Comparison of ENCODE assay signal across 7 cellular contexts in genomic region chr2:113876503-113877387, GRCh38. TPM values are rescaled to one million over a fixed set of nuclear protein-coding genes. Genes with fewer than 3 reads are reported as not detected.
DNase-seq lines count a peak whose midpoint lies in the region; ATAC-seq and TF ChIP-seq lines count a peak whose summit lies in the region.

No MANE protein-coding gene starts in this region.

- TF ChIP-seq CTCF in fibroblast of pulmonary artery (IDR thresholded peaks at IDR 0.05; ENCODE audit: low read length, missing control alignments) (no peak), gastroesophageal sphincter (IDR thresholded peaks at IDR 0.05) (no peak)

- no peak for TF ChIP-seq POLR2A in gastroesophageal sphincter (IDR thresholded peaks at IDR 0.05)

- WGBS in gastroesophageal sphincter (ENCODE audit: low coverage in 1 of 2), 2 donors, result 75 to 82% methylated on average over 13 to 15 of the region's 19 CpGs

- H3K4me1 ChIP-seq in gastroesophageal sphincter, result peaks cover 0 to 9% (median 0%) of the 10 kb centered on the region in 3 donors

- no peaks in the 10 kb centered on the region for H3K27me3 ChIP-seq in gastroesophageal sphincter

- peak; percentile 76 for DNase-seq in NCI-H2107 treated with DMSO at 0.1 percent for 48 hours (lab: John Stamatoyannopoulos, UW; ENCODE audit: unreplicated experiment)
- peak; percentile 68 to 74 for DNase-seq in activated CD4-positive, alpha-beta T cell treated with anti-CD3 and anti-CD28 coated beads, Interleukin-2, amount 50 U/mL, for 48 hours
- peak; percentile 19 for DNase-seq in fibroblast of pulmonary artery (ENCODE audit: low read depth)
- DNase-seq in stimulated activated CD8-positive, alpha-beta memory T cell treated with anti-CD3 and anti-CD28 coated beads, Interleukin-12 subunit alpha, Interleukin-12 subunit beta, amount 100 ng/mL, for 1 hour (ENCODE audit: low read depth), result peak; percentile 32
- DNase-seq in medulla oblongata (ENCODE audit: extremely low spot score), result no peak

- no peak overlapping the region for H3K27ac ChIP-seq in gastroesophageal sphincter

- ATAC-seq in gastroesophageal sphincter (no peak), GM21529 (IDR thresholded peaks at IDR 0.05; ENCODE audit: unreplicated experiment) (no peak)

- H3K4me3 ChIP-seq in fibroblast of pulmonary artery (replicated peaks; ENCODE audit: low read depth, low read length) (no peak overlapping the region), gastroesophageal sphincter (no peak overlapping the region)

- no peaks in the 10 kb centered on the region for H3K36me3 ChIP-seq in gastroesophageal sphincter

- H3K9me3 ChIP-seq in gastroesophageal sphincter, result no peaks in the 10 kb centered on the region

- TF ChIP-seq EP300 in gastroesophageal sphincter (IDR thresholded peaks at IDR 0.05), result no peak

RNA-seq across cellular contexts. Expression of gene ACTR3, which starts 13.1 kb away (rescaled TPM):
- total RNA-seq in gastroesophageal sphincter, result 100 to 1,000 TPM; 181 to 266 (median 200) TPM
